ENCODE assay signal across 9 cellular contexts in genomic region chr13:49220035-49220855, GRCh38. TPM values are rescaled to one million over a fixed set of nuclear protein-coding genes. Genes with fewer than 3 reads are reported as not detected.
A peak's percentile ranks its signal among the peaks of the same experiment; 100 is the strongest.
DNase-seq lines count a peak whose midpoint lies in the region; ATAC-seq and TF ChIP-seq lines count a peak whose summit lies in the region.
"Had no signal": no experiment of that assay in that cellular context is flagged by ENCODE, and none has a peak within 500 bp of the region (broad histone marks: within the 10 kb centered on the region; RNA-seq: fewer than 3 reads in every experiment).

Gene MLNR (plus strand): TSS chr13:49220338. CDS start chr13:49220338, 0 bp downstream.

- no peaks in the 10 kb centered on the region for H3K9me3 ChIP-seq in cardiac muscle cell (ENCODE audit: low read depth)

- peaks cover 95% of the 10 kb centered on the region for H3K27me3 ChIP-seq in cardiac muscle cell

- H3K36me3 ChIP-seq in cardiac muscle cell: no peaks in the 10 kb centered on the region

- no peak for TF ChIP-seq CTCF in cardiac muscle cell (IDR thresholded peaks at IDR 0.05; ENCODE audit: low read depth, low read length)

- ATAC-seq in GM18505 (IDR thresholded peaks at IDR 0.05; ENCODE audit: unreplicated experiment): no peak

- DNase-seq in ELF-1 (ENCODE audit: low read depth, low spot score) (peak; percentile 64), NCI-H2171 treated with DMSO at 0.1 percent for 48 hours (lab: John Stamatoyannopoulos, UW) (peak; percentile 44), activated gamma-delta T cell treated with Interleukin-2 at 50 U/mL for 16 hours (peak; percentile 36), cardiac muscle cell (ENCODE audit: low read depth in 1 of 2, low spot score in 1 of 2) (peak; percentile 48 to 49), posterior vena cava (ENCODE audit: low spot score) (peak; percentile 84), 8988T (no peak), cortex of kidney (lab: John Stamatoyannopoulos, UW) (no peak)

- TF ChIP-seq POLR2A in GM18505 (IDR thresholded peaks at IDR 0.05; ENCODE audit: borderline replicate concordance, extremely low read depth, insufficient read depth, insufficient read length): no peak

- H3K4me3 ChIP-seq in cardiac muscle cell: peak within 1 kb of the TSS; percentile 24

- no peak within 1 kb of the TSS for H3K27ac ChIP-seq in cardiac muscle cell

- intact Hi-C loops in posterior vena cava (cut with DNase I): no loop called here

- H3K4me1 ChIP-seq in cardiac muscle cell (ENCODE audit: low read depth): no peaks in the 10 kb centered on the region

RNA-seq across cellular contexts. Expression of gene MLNR, which starts in this region (rescaled TPM):
- total RNA-seq in cardiac muscle cell: not detected in 2 replicates
- polyA plus RNA-seq in cardiac muscle cell: 0.14 TPM in 1 of 2 replicates, not detected in the other
- not detected for total RNA-seq in posterior vena cava
- total RNA-seq: HT1080 had no signal

Comparison
In these comparisons a context has a peak if more than half of its experiments do, and no peak if none do; other contexts are left out.
1. Peak in DNase-seq and H3K4me3 ChIP-seq in cardiac muscle cell; RNA of the gene not detected or under 1 TPM.
2. Peak in DNase-seq in posterior vena cava; RNA of the gene not detected or under 1 TPM.
3. DNase-seq: peak in ELF-1 (single experiment), NCI-H2171 treated with DMSO at 0.1 percent for 48 hours (single experiment) and activated gamma-delta T cell treated with Interleukin-2 at 50 U/mL for 16 hours (single experiment); none in 8988T (single experiment) and cortex of kidney (single experiment).